In the genomic region with DNA sequence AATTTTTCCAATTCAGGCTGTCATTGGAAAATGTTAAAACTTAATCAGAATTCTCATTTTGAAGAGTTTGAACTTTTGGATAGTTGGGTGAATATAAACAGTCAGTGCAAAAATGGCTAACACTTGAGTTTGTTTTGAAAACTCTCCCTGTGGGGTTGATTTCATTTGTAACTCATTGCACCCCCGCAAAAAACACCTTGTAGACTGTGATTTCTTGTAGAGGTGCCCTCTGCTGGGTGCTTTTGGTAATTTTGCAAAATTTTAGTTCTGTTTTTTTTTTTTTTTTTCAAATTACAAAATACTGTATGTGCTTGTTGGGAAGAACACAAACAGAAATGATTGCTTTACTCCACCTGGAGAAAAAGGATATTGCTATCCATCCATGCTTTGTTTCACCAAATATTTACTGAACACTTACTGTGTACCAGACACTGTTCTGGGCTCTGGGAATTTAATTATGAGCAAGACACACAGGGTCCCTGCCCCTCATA, we compare ENCODE assay signal across 8 cellular contexts. TPM values are rescaled to one million over a fixed set of nuclear protein-coding genes. Genes with fewer than 3 reads are reported as not detected.
DNase-seq lines count a peak whose midpoint lies in the region; ATAC-seq and TF ChIP-seq lines count a peak whose summit lies in the region.

No MANE protein-coding gene starts in this region.

- no peak overlapping the region for H3K4me3 Mint-ChIP-seq in activated CD4-positive, alpha-beta T cell treated with anti-CD3 and anti-CD28 coated beads, Interleukin-2, amount 10 ng/mL, durations not matched to agents 24 days and 14 days

- ATAC-seq in GM18909 (IDR thresholded peaks at IDR 0.05; ENCODE audit: poor library complexity, unreplicated experiment), result no peak

- peaks cover 14% of the 10 kb centered on the region for H3K36me3 Mint-ChIP-seq in activated CD4-positive, alpha-beta T cell treated with anti-CD3 and anti-CD28 coated beads, Interleukin-2, amount 10 ng/mL, durations not matched to agents 24 days and 14 days (ENCODE audit: low read depth)

- H3K27ac Mint-ChIP-seq in activated CD4-positive, alpha-beta T cell treated with anti-CD3 and anti-CD28 coated beads, Interleukin-2, amount 10 ng/mL, durations not matched to agents 24 days and 14 days, result peak overlapping the region; percentile 16

- intact Hi-C loops in activated CD4-positive, alpha-beta T cell treated with anti-CD3 and anti-CD28 coated beads, Interleukin-2, amount 10 ng/mL, durations not matched to agents 24 days and 14 days (cut with micrococcal nuclease), result loop anchor here (2.0 kb wide), 1 partner anchor 82 kb away; a partner anchor contains a TSS

- H3K9me3 Mint-ChIP-seq in activated CD4-positive, alpha-beta T cell treated with anti-CD3 and anti-CD28 coated beads, Interleukin-2, amount 10 ng/mL, durations not matched to agents 24 days and 14 days, result no peaks in the 10 kb centered on the region

- no peak overlapping the region for H3K4me3 ChIP-seq in LNCaP clone FGC (ENCODE audit: low read depth, low read length)
- H3K4me3 ChIP-seq in fibroblast of villous mesenchyme (ENCODE audit: low read depth, low read length), result no peak overlapping the region

- DNase-seq in NCI-H748 (lab: John Stamatoyannopoulos, UW; ENCODE audit: unreplicated experiment), result peak; percentile 38
- no peak for DNase-seq in NCI-H748 treated with DMSO at 0.1 percent for 48 hours (lab: John Stamatoyannopoulos, UW)
- DNase-seq in LNCaP clone FGC (ENCODE audit: low read depth), result no peak
- DNase-seq in activated CD4-positive, alpha-beta T cell treated with anti-CD3 and anti-CD28 coated beads, Interleukin-2, amount 10 ng/mL, durations not matched to agents 24 days and 14 days, result peak; percentile 82
- DNase-seq in fibroblast of villous mesenchyme (ENCODE audit: low read depth), result peak; percentile 48
- peak; percentile 37 to 61 for DNase-seq in stimulated activated CD4-positive, alpha-beta T cell treated with anti-CD3 and anti-CD28 coated beads, Interleukin-2, amount 100 ng/mL, for 24 hours
- no peak for DNase-seq in cortex of kidney (lab: John Stamatoyannopoulos, UW)

- no peaks in the 10 kb centered on the region for H3K27me3 Mint-ChIP-seq in activated CD4-positive, alpha-beta T cell treated with anti-CD3 and anti-CD28 coated beads, Interleukin-2, amount 10 ng/mL, durations not matched to agents 24 days and 14 days

- peaks cover 3% of the 10 kb centered on the region for H3K4me1 Mint-ChIP-seq in activated CD4-positive, alpha-beta T cell treated with anti-CD3 and anti-CD28 coated beads, Interleukin-2, amount 10 ng/mL, durations not matched to agents 24 days and 14 days

- TF ChIP-seq CTCF in LNCaP clone FGC (IDR thresholded peaks at IDR 0.05; ENCODE audit: control insufficient read depth, extremely low read depth, insufficient read depth) (peak; percentile 31), fibroblast of villous mesenchyme (IDR thresholded peaks at IDR 0.05; ENCODE audit: insufficient read depth, low read depth, low read length) (peak; percentile 64)

RNA-seq across cellular contexts. Expression of a gene that starts 28.2 kb away (rescaled TPM):
- total RNA-seq in activated CD4-positive, alpha-beta T cell treated with anti-CD3 and anti-CD28 coated beads, Interleukin-2, amount 10 ng/mL, durations not matched to agents 24 days and 14 days, result 592 and 598 TPM in 2 replicates
- total RNA-seq in fibroblast of villous mesenchyme, result 102 and 111 TPM in 2 replicates

Comparison
In these comparisons a context has a peak if more than half of its experiments do, and no peak if none do; other contexts are left out.
1. DNase-seq: peak in NCI-H748 (single experiment), activated CD4-positive, alpha-beta T cell treated with anti-CD3 and anti-CD28 coated beads, Interleukin-2, amount 10 ng/mL, durations not matched to agents 24 days and 14 days (single experiment), fibroblast of villous mesenchyme (single experiment) and stimulated activated CD4-positive, alpha-beta T cell treated with anti-CD3 and anti-CD28 coated beads, Interleukin-2, amount 100 ng/mL, for 24 hours (2 of 2); none in NCI-H748 treated with DMSO at 0.1 percent for 48 hours (single experiment), LNCaP clone FGC (single experiment) and cortex of kidney (single experiment).